In the genomic region with DNA sequence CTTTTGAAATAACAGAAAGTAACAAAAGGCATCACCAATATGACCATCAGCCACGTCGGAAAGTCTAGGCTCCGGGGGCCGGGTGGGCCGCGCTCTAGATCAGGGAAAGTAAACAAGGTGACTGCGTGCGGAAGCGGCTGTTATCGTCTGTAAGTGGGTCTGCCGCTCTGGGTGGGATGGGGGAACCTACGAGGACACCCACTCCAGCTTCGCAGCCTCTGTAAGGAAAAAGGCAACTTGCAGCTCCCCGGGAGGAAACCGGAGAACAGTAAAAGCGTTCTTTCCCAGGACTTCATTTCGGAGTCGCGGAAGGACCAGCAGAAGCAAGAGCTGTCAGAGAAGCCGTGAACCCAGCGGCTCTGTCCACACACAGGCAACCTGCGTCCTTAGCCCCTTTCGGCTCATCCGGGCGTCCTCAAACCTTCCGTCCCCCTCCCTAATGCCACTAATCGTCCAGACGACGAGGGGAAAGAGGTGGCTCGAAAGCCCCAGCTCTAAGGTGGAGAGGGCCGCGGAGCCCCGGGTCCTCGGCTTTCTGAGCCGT, we compare ENCODE assay signal across 8 cellular contexts. TPM values are rescaled to one million over a fixed set of nuclear protein-coding genes. Genes with fewer than 3 reads are reported as not detected.
DNase-seq lines count a peak whose midpoint lies in the region; ATAC-seq and TF ChIP-seq lines count a peak whose summit lies in the region.

No MANE protein-coding gene starts in this region.

- H3K9ac ChIP-seq in HUES64 (ENCODE audit: low read depth, low read length) = peak overlapping the region; percentile 89

- H3K4me3 ChIP-seq in HUES64 (ENCODE audit: low read length) (peak overlapping the region; percentile 100), astrocyte of the cerebellum (ENCODE audit: low read depth, low read length) (peak overlapping the region; percentile 100), hepatocyte (peak overlapping the region; percentile 67)

- H3K9me2 ChIP-seq in hepatocyte (replicated peaks; ENCODE audit: insufficient read depth) = no peaks in the 10 kb centered on the region

- H3K9me3 ChIP-seq in HUES64 (ENCODE audit: insufficient read depth, low read depth, low read length) = no peaks in the 10 kb centered on the region
- H3K9me3 ChIP-seq in hepatocyte (ENCODE audit: low read depth) = no peaks in the 10 kb centered on the region

- under 1% methylated on average over 35 of the region's 35 CpGs for WGBS in HUES64
- WGBS in hepatocyte (ENCODE audit: low lambda C conversion rate, missing lambda C conversion rate) = under 1% methylated on average over 35 of the region's 35 CpGs

- H3K36me3 ChIP-seq in HUES64 (ENCODE audit: insufficient read depth, low read length) = 0 out of 2 replicates have a peak, but pooled peaks cover 6% of the 10 kb centered on the region
- no peaks in the 10 kb centered on the region for H3K36me3 ChIP-seq in hepatocyte (replicated peaks; ENCODE audit: insufficient read depth, low read depth)

- DNase-seq in DMS114 treated with DMSO at 0.1 percent for 48 hours (lab: John Stamatoyannopoulos, UW; ENCODE audit: unreplicated experiment) = peak; percentile 34
- DNase-seq in T-helper 22 cell (ENCODE audit: low read depth) = peak; percentile 17
- no peak for DNase-seq in astrocyte of the cerebellum (ENCODE audit: low read depth)
- DNase-seq in hepatocyte (ENCODE audit: low spot score) = peak; percentile 59
- DNase-seq in sciatic nerve (ENCODE audit: low spot score) = peak; percentile 63
- no peak for DNase-seq in middle frontal gyrus (ENCODE audit: extremely low spot score, low spot score)

- H3K4me2 ChIP-seq in hepatocyte = peak overlapping the region; percentile 84

- no peaks in the 10 kb centered on the region for H3K4me1 ChIP-seq in HUES64 (ENCODE audit: insufficient read depth, low read length)
- H3K4me1 ChIP-seq in hepatocyte (ENCODE audit: insufficient read depth) = peaks cover 11% of the 10 kb centered on the region

- intact Hi-C loops in sciatic nerve (cut with DNase I) = no loop called here

- H3K27me3 ChIP-seq in HUES64 (ENCODE audit: insufficient read depth, low read length) = no peaks in the 10 kb centered on the region
- H3K27me3 ChIP-seq in hepatocyte = no peaks in the 10 kb centered on the region

- peak overlapping the region; percentile 79 for H3K27ac ChIP-seq in HUES64 (ENCODE audit: low read depth, low read length)
- peak overlapping the region; percentile 98 for H3K27ac ChIP-seq in hepatocyte

- H2AFZ ChIP-seq in hepatocyte = peak overlapping the region; percentile 73

- peaks cover 14% of the 10 kb centered on the region for H4K20me1 ChIP-seq in hepatocyte (ENCODE audit: insufficient read depth, poor library complexity, severe bottlenecking)

- in situ Hi-C loops in astrocyte of the cerebellum (cut with HindIII; ENCODE audit: low sequenced_read_pairs) = no loop called here

- TF ChIP-seq CTCF in astrocyte of the cerebellum (IDR thresholded peaks at IDR 0.05; ENCODE audit: low read depth, low read length, missing control alignments) (no peak), hepatocyte (IDR thresholded peaks at IDR 0.05; ENCODE audit: poor library complexity) (no peak)

- peaks cover 52% of the 10 kb centered on the region for H3K79me2 ChIP-seq in hepatocyte

- peak; percentile 28 for ATAC-seq in GM21515 (IDR thresholded peaks at IDR 0.05; ENCODE audit: unreplicated experiment)
- ATAC-seq in sciatic nerve = peak; percentile 69

RNA-seq across cellular contexts. Expression of a gene that starts 0.5 kb away (rescaled TPM):
- polyA plus RNA-seq in HUES64 (2013, experiment 1 of 2) = 4.8 TPM
- 6.1 TPM for polyA plus RNA-seq in HUES64 (2013, experiment 2 of 2)
- total RNA-seq in hepatocyte = 39.5 and 40.2 TPM in 2 replicates
- 6.0 and 7.3 TPM in 2 replicates for polyA plus RNA-seq in hepatocyte
- 72.8 TPM for total RNA-seq in sciatic nerve

Comparison
In these comparisons a context has a peak if more than half of its experiments do, and no peak if none do; other contexts are left out.
1. DNase-seq: peak in DMS114 treated with DMSO at 0.1 percent for 48 hours (single experiment), T-helper 22 cell (single experiment), hepatocyte (single experiment) and sciatic nerve (single experiment); none in astrocyte of the cerebellum (single experiment) and middle frontal gyrus (single experiment).
2. Peak in every context shown above with its lines, with median percentiles within 50 percentile points of each other: H3K4me3 ChIP-seq.